ENCODE assay signal across 1 cellular context in genomic region chr4:784401-785331, GRCh38.
TF ChIP-seq lines count a peak whose summit lies in the region.

No MANE protein-coding gene starts in this region.

TF ChIP-seq in H1, 55 proteins besides CTCF, POLR2A, EP300 and RAD21:
- TF ChIP-seq RNF2 (IDR thresholded peaks at IDR 0.05; ENCODE audit: borderline replicate concordance, low read depth, low read length, missing control alignments, poor library complexity, severe bottlenecking) (peak; percentile 56), E2F6 (IDR thresholded peaks at IDR 0.05) (peak; percentile 31; the same call in 1 of the 2 replicates), SAP30 (IDR thresholded peaks at IDR 0.05; ENCODE audit: insufficient read depth, insufficient replicate concordance, low read length) (no peak), SIX5 (IDR thresholded peaks at IDR 0.05; ENCODE audit: low read depth, low read length) (no peak)
TF ChIP-seq in H1: peak in this region for 2.
